Comparison of ENCODE assay signal across 2 cellular contexts in the genomic region with DNA sequence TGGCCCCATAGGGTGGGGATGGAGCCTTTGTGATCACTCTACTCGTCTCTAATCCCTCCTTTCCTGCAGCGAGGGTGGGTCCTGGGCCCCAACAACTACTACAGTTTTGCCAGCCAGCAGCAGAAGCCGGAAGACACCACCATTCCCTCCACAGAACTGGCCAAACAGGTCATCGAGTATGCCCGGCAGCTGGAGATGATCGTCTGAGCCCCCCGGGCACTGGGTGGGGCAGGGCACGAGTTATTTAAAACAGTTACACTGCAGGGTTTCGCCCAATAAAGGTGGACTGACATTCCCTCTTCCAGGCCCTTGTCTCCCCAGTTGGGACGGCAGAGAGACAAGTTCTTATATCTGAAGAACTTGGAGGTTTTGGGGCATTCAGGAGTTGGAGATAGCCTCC.
TF ChIP-seq lines count a peak whose summit lies in the region.

No MANE protein-coding gene starts in this region.

TF ChIP-seq in HCT116, 20 proteins besides CTCF, POLR2A, EP300 and RAD21:
- no peak for TF ChIP-seq POLR2AphosphoS5 (IDR thresholded peaks at IDR 0.05; ENCODE audit: low read depth, low read length)
- no peak for TF ChIP-seq ZFX (IDR thresholded peaks at IDR 0.05)
- TF ChIP-seq CBX3 (IDR thresholded peaks at IDR 0.05; ENCODE audit: low read depth): no peak
- no peak for TF ChIP-seq EZH2phosphoT487 (IDR thresholded peaks at IDR 0.05; ENCODE audit: borderline replicate concordance)
- TF ChIP-seq EZH2 (IDR thresholded peaks at IDR 0.05): no peak
- TF ChIP-seq ZBTB33 (IDR thresholded peaks at IDR 0.05; ENCODE audit: extremely low read depth, insufficient replicate concordance, low read length): no peak

TF ChIP-seq in GM12878, 131 proteins besides CTCF, POLR2A, EP300 and RAD21:
- TF ChIP-seq NRF1 (conservative IDR thresholded peaks at IDR 0.05; ENCODE audit: low read depth, low read length) (no peak), POU2F2 (IDR thresholded peaks at IDR 0.05; ENCODE audit: borderline replicate concordance, low read depth, low read length) (no peak), CREB1 (IDR thresholded peaks at IDR 0.05; ENCODE audit: low read depth) (no peak), ESRRA (IDR thresholded peaks at IDR 0.05; ENCODE audit: low read length) (no peak), BRCA1 (IDR thresholded peaks at IDR 0.05; ENCODE audit: low read depth, low read length) (no peak), JUND (IDR thresholded peaks at IDR 0.05; ENCODE audit: low read depth, low read length) (no peak), SMC3 (IDR thresholded peaks at IDR 0.05; ENCODE audit: borderline replicate concordance, low read length) (no peak), ETV6 (conservative IDR thresholded peaks at IDR 0.05 in 1 of 2, IDR thresholded peaks at IDR 0.05 in 1 of 2; ENCODE audit: borderline replicate concordance in 1 of 2, low read depth in 1 of 2) (no peak), ZNF274 (IDR thresholded peaks at IDR 0.05; ENCODE audit: insufficient read depth, insufficient read length) (no peak), MTA3 (IDR thresholded peaks at IDR 0.05; ENCODE audit: borderline replicate concordance, low read length) (no peak), ZZZ3 (IDR thresholded peaks at IDR 0.05; ENCODE audit: control insufficient read depth, insufficient read length, low read depth) (no peak)
